Comparison of ENCODE assay signal across 1 cellular context in genomic region chr2:219078126-219078525, GRCh38.
TF ChIP-seq lines count a peak whose summit lies in the region.

No MANE protein-coding gene starts in this region.

TF ChIP-seq in GM23338, 12 proteins besides CTCF, POLR2A, EP300 and RAD21 (continued from another document):
- TF ChIP-seq REST (IDR thresholded peaks at IDR 0.05; ENCODE audit: unreplicated experiment) (no peak), POLR2AphosphoS5 (IDR thresholded peaks at IDR 0.05; ENCODE audit: low read depth) (no peak), ZNF462 (CRISPR knock-in tag; IDR thresholded peaks at IDR 0.05) (no peak), EZH2 (IDR thresholded peaks at IDR 0.05; ENCODE audit: low read depth, unreplicated experiment) (no peak), STAT1 (IDR thresholded peaks at IDR 0.05; ENCODE audit: unreplicated experiment) (no peak), NANOG (IDR thresholded peaks at IDR 0.05; ENCODE audit: borderline replicate concordance) (no peak), CREB1 (CRISPR knock-in tag; IDR thresholded peaks at IDR 0.05; ENCODE audit: low read depth) (no peak)
TF ChIP-seq in GM23338: peak in this region for 0.
